ENCODE assay signal across 1 cellular context in genomic region chr2:241808701-241809382, GRCh38.
TF ChIP-seq lines count a peak whose summit lies in the region.

NEU4 (plus strand) TSS chr2:241809193; CDS start chr2:241814485, 5,292 bp downstream.

TF ChIP-seq in HepG2, 621 proteins besides CTCF, POLR2A, EP300 and RAD21 (continued from another document):
- no peak for TF ChIP-seq NR2F1 (CRISPR knock-in tag; IDR thresholded peaks at IDR 0.05)
- TF ChIP-seq ZNF24 (IDR thresholded peaks at IDR 0.05) = peak; percentile 97
- TF ChIP-seq EED (CRISPR knock-in tag; IDR thresholded peaks at IDR 0.05) = peak; percentile 98
- no peak for TF ChIP-seq ZBTB40 (IDR thresholded peaks at IDR 0.05)
- peak; percentile 87 for TF ChIP-seq ZBTB40 (CRISPR knock-in tag; IDR thresholded peaks at IDR 0.05)
- TF ChIP-seq PAF1 (CRISPR knock-in tag; IDR thresholded peaks at IDR 0.05) = no peak
- TF ChIP-seq, protein P1, sequence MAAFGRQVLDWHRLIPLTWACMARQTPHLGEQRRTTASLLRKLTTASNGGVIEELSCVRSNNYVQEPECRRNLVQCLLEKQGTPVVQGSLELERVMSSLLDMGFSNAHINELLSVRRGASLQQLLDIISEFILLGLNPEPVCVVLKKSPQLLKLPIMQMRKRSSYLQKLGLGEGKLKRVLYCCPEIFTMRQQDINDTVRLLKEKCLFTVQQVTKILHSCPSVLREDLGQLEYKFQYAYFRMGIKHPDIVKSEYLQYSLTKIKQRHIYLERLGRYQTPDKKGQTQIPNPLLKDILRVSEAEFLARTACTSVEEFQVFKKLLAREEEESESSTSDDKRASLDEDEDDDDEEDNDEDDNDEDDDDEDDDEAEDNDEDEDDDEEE (CRISPR knock-in tag; IDR thresholded peaks at IDR 0.05) = peak; percentile 94; the same call in 1 of the 2 replicates
- peak; percentile 88; the same call in 1 of the 2 replicates for TF ChIP-seq ZNF580 (CRISPR knock-in tag; IDR thresholded peaks at IDR 0.05; ENCODE audit: borderline replicate concordance, low read depth)
- no peak; the same call in 1 of the 2 replicates for TF ChIP-seq ZHX2 (IDR thresholded peaks at IDR 0.05; ENCODE audit: low read depth)
- TF ChIP-seq ZHX2 (CRISPR knock-in tag; IDR thresholded peaks at IDR 0.05; ENCODE audit: borderline replicate concordance) = peak; percentile 95; the same call in 1 of the 2 replicates
- peak; percentile 66; the same call in 1 of the 2 replicates for TF ChIP-seq SOX5 (CRISPR knock-in tag; IDR thresholded peaks at IDR 0.05; ENCODE audit: borderline replicate concordance)
